ENCODE assay signal across 10 cellular contexts in the genomic region with DNA sequence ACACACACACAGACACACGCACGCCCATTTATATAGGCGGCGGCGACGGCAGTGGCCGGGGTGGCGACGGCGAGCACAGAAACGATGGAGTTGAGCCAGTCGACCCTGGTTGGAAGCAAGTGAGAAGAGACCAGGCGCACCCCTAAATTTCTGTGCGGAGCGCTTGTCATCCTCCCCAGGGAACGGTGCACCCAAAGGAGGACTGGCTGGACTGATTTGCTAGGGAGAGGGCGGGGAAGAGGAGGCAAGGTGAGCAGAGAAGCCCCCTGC. TPM values are rescaled to one million over a fixed set of nuclear protein-coding genes. Genes with fewer than 3 reads are reported as not detected.
DNase-seq lines count a peak whose midpoint lies in the region; ATAC-seq and TF ChIP-seq lines count a peak whose summit lies in the region.
"Had no signal": no experiment of that assay in that cellular context is flagged by ENCODE, and none has a peak within 500 bp of the region (broad histone marks: within the 10 kb centered on the region; RNA-seq: fewer than 3 reads in every experiment).

No MANE protein-coding gene starts in this region.

- no peaks in the 10 kb centered on the region for H3K9me3 ChIP-seq in MG63
- no peaks in the 10 kb centered on the region for H3K9me3 ChIP-seq in neural cell (ENCODE audit: low read length)

- no peak for TF ChIP-seq EP300 in neural cell (conservative IDR thresholded peaks at IDR 0.05; ENCODE audit: poor library complexity, severe bottlenecking)

- H2AFZ ChIP-seq in ACC112 (ENCODE audit: low read length, unreplicated experiment): peak overlapping the region; percentile 22
- no peak overlapping the region for H2AFZ ChIP-seq in neural cell (ENCODE audit: low read depth, low read length)

- H3K27me3 ChIP-seq in ACC112 (ENCODE audit: insufficient read depth, low read length): no peaks in the 10 kb centered on the region
- peaks cover 12% of the 10 kb centered on the region; the same call in 1 of the 2 replicates for H3K27me3 ChIP-seq in MG63
- H3K27me3 ChIP-seq in neural cell (ENCODE audit: insufficient read depth, low read depth, low read length): peaks cover 22% of the 10 kb centered on the region

- DNase-seq in MG63 (no peak), epithelial cell of proximal tubule (ENCODE audit: low read depth) (no peak), immature natural killer cell (no peak), NCI-H2171 treated with DMSO at 0.1 percent for 48 hours (lab: John Stamatoyannopoulos, UW) (no peak)
- DNase-seq: activated naive CD4-positive, alpha-beta T cell treated with Interleukin-2 at 50 U/mL for 16 hours; DMS79 had no signal

- no peaks in the 10 kb centered on the region for H3K36me3 Mint-ChIP-seq in immature natural killer cell

- H3K36me3 ChIP-seq in ACC112 (ENCODE audit: insufficient read depth, low read length): no peaks in the 10 kb centered on the region
- no peaks in the 10 kb centered on the region for H3K36me3 ChIP-seq in MG63
- H3K36me3 ChIP-seq in neural cell (ENCODE audit: insufficient read depth, low read length): no peaks in the 10 kb centered on the region

- ATAC-seq in HG03097 (IDR thresholded peaks at IDR 0.05; ENCODE audit: low FRiP score, unreplicated experiment) (no peak), HG03460 (IDR thresholded peaks at IDR 0.05; ENCODE audit: unreplicated experiment) (no peak)

- H3K4me1 Mint-ChIP-seq in immature natural killer cell: no peaks in the 10 kb centered on the region

- no peak for TF ChIP-seq RAD21 in neural cell (conservative IDR thresholded peaks at IDR 0.05)

- TF ChIP-seq CTCF in epithelial cell of proximal tubule (conservative IDR thresholded peaks at IDR 0.05; ENCODE audit: low read depth, low read length) (no peak), neural cell (IDR thresholded peaks at IDR 0.05; ENCODE audit: poor library complexity, severe bottlenecking) (no peak)

- peaks cover 4% of the 10 kb centered on the region for H3K4me1 ChIP-seq in ACC112 (ENCODE audit: control insufficient read depth, insufficient read depth, low read length, unreplicated experiment)

- peak overlapping the region; percentile 48 for H3K9ac ChIP-seq in neural cell (ENCODE audit: low read length)

- no peaks in the 10 kb centered on the region for H3F3A ChIP-seq in neural cell (ENCODE audit: insufficient read depth, low read length, poor library complexity, severe bottlenecking)

- H3K4me3 Mint-ChIP-seq in immature natural killer cell: no peak overlapping the region

- no peaks in the 10 kb centered on the region for H4K20me1 ChIP-seq in neural cell (ENCODE audit: insufficient read depth)

- H3K27me3 Mint-ChIP-seq in immature natural killer cell (ENCODE audit: low read depth in 3 of 3): peaks cover 2 to 8% (median 3%) of the 10 kb centered on the region in 3 donors

- peak overlapping the region; percentile 87 for H3K4me3 ChIP-seq in ACC112 (ENCODE audit: low read depth, low read length)
- H3K4me3 ChIP-seq in MG63: peak overlapping the region; percentile 42
- H3K4me3 ChIP-seq in epithelial cell of proximal tubule (ENCODE audit: low read depth, low read length): peak overlapping the region; percentile 77
- peak overlapping the region; percentile 74 for H3K4me3 ChIP-seq in neural cell (ENCODE audit: low read length)

- H3K79me2 ChIP-seq in ACC112 (ENCODE audit: control insufficient read depth, insufficient read depth, low read length, unreplicated experiment) (peaks cover 2% of the 10 kb centered on the region), neural cell (replicated peaks; ENCODE audit: insufficient read depth, low read length) (no peaks in the 10 kb centered on the region)

- H3K27ac ChIP-seq in ACC112 (ENCODE audit: low read depth, low read length): no peak overlapping the region
- H3K27ac ChIP-seq in neural cell (ENCODE audit: low read length): no peak overlapping the region

- H3K4me2 ChIP-seq in neural cell (ENCODE audit: low read length): no peak overlapping the region

- peaks cover 0 to 5% (median 0%) of the 10 kb centered on the region in 6 donors for H3K9me3 Mint-ChIP-seq in immature natural killer cell

- no peaks in the 10 kb centered on the region for H3K9me2 ChIP-seq in neural cell (ENCODE audit: insufficient read depth, low read length)

- H3K27ac Mint-ChIP-seq in immature natural killer cell: no peak overlapping the region

TF ChIP-seq in neural cell, 6 proteins besides CTCF, POLR2A, EP300 and RAD21:
- TF ChIP-seq EZH2 (IDR thresholded peaks at IDR 0.05; ENCODE audit: borderline replicate concordance, insufficient read depth, low read length, poor library complexity, severe bottlenecking) (no peak), REST (IDR thresholded peaks at IDR 0.05; ENCODE audit: borderline replicate concordance) (no peak), POLR2AphosphoS5 (IDR thresholded peaks at IDR 0.05) (no peak), MXI1 (conservative IDR thresholded peaks at IDR 0.05; ENCODE audit: poor library complexity, severe bottlenecking) (no peak), SMC3 (conservative IDR thresholded peaks at IDR 0.05; ENCODE audit: poor library complexity) (no peak), TAF1 (IDR thresholded peaks at IDR 0.05; ENCODE audit: low read depth) (no peak)

RNA-seq across cellular contexts. Expression of gene NHS, which starts 0.3 kb away (rescaled TPM):
- total RNA-seq in MG63 (2014; rRNA removed; shearing (Covaris generic); ENCODE audit: low replicate concordance): 0.07 and 0.10 TPM in 2 replicates
- total RNA-seq in epithelial cell of proximal tubule: 7.6 and 9.0 TPM in 2 replicates
- polyA plus RNA-seq in neural cell: 1.1 and 1.9 TPM in 2 replicates
- polyA minus RNA-seq in neural cell: 6.1 and 9.4 TPM in 2 replicates
- polyA plus RNA-seq in immature natural killer cell: under 1 TPM in 1 of 3 donors, not detected in 2; 0.87 TPM
